ENCODE assay signal across 9 cellular contexts in the genomic region with DNA sequence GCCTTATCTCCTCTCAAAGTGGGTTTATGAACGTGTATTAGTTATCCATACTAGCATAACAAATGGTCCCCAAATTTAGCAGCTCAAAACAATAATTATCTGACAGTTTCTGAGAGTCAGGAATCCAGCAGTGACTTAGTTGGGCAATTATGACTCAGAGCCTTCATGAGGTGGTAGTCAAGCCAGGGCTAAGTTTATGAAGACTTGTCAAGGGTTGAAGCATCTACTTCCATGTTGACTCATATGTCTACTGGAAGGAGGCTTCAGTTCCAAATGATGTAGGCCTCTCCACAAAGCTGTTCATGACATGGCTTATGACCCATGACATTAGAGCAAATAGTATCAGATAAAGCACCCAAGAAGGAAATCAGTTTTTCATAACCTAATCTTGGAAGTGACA.
DNase-seq lines count a peak whose midpoint lies in the region; ATAC-seq, FAIRE-seq and TF ChIP-seq lines count a peak whose summit lies in the region.
"Had no signal": no experiment of that assay in that cellular context is flagged by ENCODE, and none has a peak within 500 bp of the region (broad histone marks: within the 10 kb centered on the region; RNA-seq: fewer than 3 reads in every experiment).

No MANE protein-coding gene starts in this region.

- no peak for TF ChIP-seq CTCF in fibroblast of pulmonary artery (IDR thresholded peaks at IDR 0.05; ENCODE audit: low read length, missing control alignments)
- TF ChIP-seq CTCF in MM.1S (IDR thresholded peaks at IDR 0.05; ENCODE audit: low read length): no peak

- H3K27me3 ChIP-seq in MM.1S (replicated peaks; ENCODE audit: insufficient read depth, low read length): no peaks in the 10 kb centered on the region

- no peak overlapping the region for H3K4me3 ChIP-seq in fibroblast of pulmonary artery (replicated peaks; ENCODE audit: low read depth, low read length)
- H3K4me3 ChIP-seq in MM.1S (ENCODE audit: low read length): no peak overlapping the region

- DNase-seq in GM12892 (ENCODE audit: insufficient read length) (peak; percentile 12), fibroblast of pulmonary artery (ENCODE audit: low read depth) (peak; percentile 60), iPS-NIHi7 (ENCODE audit: extremely low spot score) (no peak), cerebellar cortex (ENCODE audit: low spot score) (no peak), MM.1S (no peak)
- DNase-seq in activated CD8-positive, alpha-beta memory T cell treated with anti-CD3 and anti-CD28 coated beads, Interleukin-2, amount 50 U/mL, for 48 hours: no peak
- DNase-seq: activated naive CD4-positive, alpha-beta T cell treated with Interleukin-2 at 50 U/mL for 16 hours had no signal

- H3K36me3 ChIP-seq in MM.1S (replicated peaks; ENCODE audit: insufficient read depth, low read length): no peaks in the 10 kb centered on the region

- H4K20me1 ChIP-seq in MM.1S (ENCODE audit: insufficient read depth, low read length): no peaks in the 10 kb centered on the region

- H3K9me3 ChIP-seq in MM.1S (replicated peaks; ENCODE audit: insufficient read depth, low read length): no peaks in the 10 kb centered on the region

- H3K4me1 ChIP-seq in MM.1S (ENCODE audit: low read length): no peaks in the 10 kb centered on the region

- no peaks in the 10 kb centered on the region for H3K79me2 ChIP-seq in MM.1S (ENCODE audit: low read length)

- no peak overlapping the region for H3K4me2 ChIP-seq in MM.1S (ENCODE audit: low read depth, low read length)

- peak; percentile 82 for FAIRE-seq in GM12892 (lab: Jason Lieb, UNC)

- no peaks in the 10 kb centered on the region for H3F3A ChIP-seq in MM.1S (ENCODE audit: insufficient read depth, low read length)

- no peaks in the 10 kb centered on the region for H3K9me2 ChIP-seq in MM.1S (replicated peaks; ENCODE audit: insufficient read depth, low read length)

- no peak overlapping the region for H3K9ac ChIP-seq in MM.1S (ENCODE audit: low read length)

- ATAC-seq in GM21529 (IDR thresholded peaks at IDR 0.05; ENCODE audit: unreplicated experiment): peak; percentile 88
- peak; percentile 92 for ATAC-seq in HG03520 (IDR thresholded peaks at IDR 0.05; ENCODE audit: unreplicated experiment)

- H2AFZ ChIP-seq in MM.1S (ENCODE audit: low read length): no peak overlapping the region

- no peak for TF ChIP-seq POLR2A in GM12892 (IDR thresholded peaks at IDR 0.05; ENCODE audit: low read depth, low read length)

- H3K27ac ChIP-seq in MM.1S (ENCODE audit: low read length): no peak overlapping the region

Comparison
In these comparisons a context has a peak if more than half of its experiments do, and no peak if none do; other contexts are left out.
1. DNase-seq: peak in GM12892 (single experiment) and fibroblast of pulmonary artery (single experiment); none in iPS-NIHi7 (single experiment), activated CD8-positive, alpha-beta memory T cell treated with anti-CD3 and anti-CD28 coated beads, Interleukin-2, amount 50 U/mL, for 48 hours (single experiment), cerebellar cortex (single experiment) and MM.1S (single experiment).